Comparison of ENCODE assay signal across 21 cellular contexts in genomic region chr7:158097106-158097505, GRCh38.
"Had no signal": no experiment of that assay in that cellular context is flagged by ENCODE, and none has a peak within 500 bp of the region (broad histone marks: within the 10 kb centered on the region; RNA-seq: fewer than 3 reads in every experiment).

No MANE protein-coding gene starts in this region.

- H3K27ac Mint-ChIP-seq: endodermal cell; memory B cell; natural killer cell treated with Interleukin-12 subunit alpha and Interleukin-12 subunit beta and Interleukin-15 and Interleukin-18, amount 100 ng/mL, for 72 hours had no signal

- H3K4me3 Mint-ChIP-seq: endodermal cell; memory B cell; natural killer cell treated with Interleukin-12 subunit alpha and Interleukin-12 subunit beta and Interleukin-15 and Interleukin-18, amount 100 ng/mL, for 72 hours had no signal

- H3K4me3 ChIP-seq: cardiac muscle cell, colonic mucosa, left lung, lower lobe of right lung, pancreas, prostate gland, upper lobe of left lung, uterus had no signal

- H3K36me3 ChIP-seq: cardiac muscle cell, colonic mucosa, left lung, lower lobe of right lung, pancreas, prostate gland, upper lobe of left lung, uterus had no signal

- H3K27me3 ChIP-seq: cardiac muscle cell, colonic mucosa, foreskin keratinocyte, pancreas, upper lobe of left lung, uterus had no signal

- H3K27ac ChIP-seq: cardiac muscle cell, colonic mucosa, foreskin keratinocyte, left lung, lower lobe of right lung, pancreas, prostate gland, upper lobe of left lung, uterus had no signal

- ATAC-seq: foreskin keratinocyte, left lung, pancreas had no signal

- H3K9me3 ChIP-seq: colonic mucosa, lower lobe of right lung, pancreas, prostate gland, upper lobe of left lung, uterus had no signal

- H3K27me3 Mint-ChIP-seq: memory B cell; natural killer cell treated with Interleukin-12 subunit alpha and Interleukin-12 subunit beta and Interleukin-15 and Interleukin-18, amount 100 ng/mL, for 72 hours had no signal

- H3K4me1 Mint-ChIP-seq: endodermal cell, memory B cell had no signal

- DNase-seq: cerebellar nuclear complex; colonic mucosa; dermis blood vessel endothelial cell; erythroblast; foreskin keratinocyte; hippocampal formation; kidney glomerular epithelial cell; lower lobe of right lung; midbrain; pancreas; small intestine; stimulated activated CD4-positive, alpha-beta T cell treated with anti-CD3 and anti-CD28 coated beads, Interleukin-2, amount 100 ng/mL, for 48 hours; stimulated activated naive CD4-positive, alpha-beta T cell treated with Interleukin-2 at 50 U/mL for 16 hours; uterus had no signal

- H3K4me1 ChIP-seq: colonic mucosa, foreskin keratinocyte, left lung, lower lobe of right lung, pancreas, prostate gland, upper lobe of left lung, uterus had no signal
